Comparison of ENCODE assay signal across 20 cellular contexts in the genomic region with DNA sequence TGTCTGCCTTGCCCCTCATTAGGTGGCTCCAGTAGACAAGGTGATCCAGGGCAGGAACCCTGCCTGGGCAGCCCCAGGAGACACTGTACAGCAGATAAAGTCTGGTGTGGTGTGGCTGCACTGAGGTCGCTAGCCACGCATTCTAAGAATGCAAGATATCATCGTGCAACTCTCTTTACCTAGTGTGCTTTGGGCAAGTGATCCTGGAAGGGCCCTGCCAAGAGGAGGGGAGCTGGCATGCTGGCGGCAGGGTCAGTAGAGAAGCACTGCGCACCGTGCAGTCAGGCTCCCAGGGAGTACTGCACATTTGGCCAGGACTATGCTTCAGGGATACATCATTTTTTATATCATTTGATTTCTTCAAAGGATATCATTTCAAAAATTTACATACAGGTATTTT.
"Had no signal": no experiment of that assay in that cellular context is flagged by ENCODE, and none has a peak within 500 bp of the region (broad histone marks: within the 10 kb centered on the region; RNA-seq: fewer than 3 reads in every experiment).

No MANE protein-coding gene starts in this region.

- H3K4me3 ChIP-seq: cardiac muscle cell, spleen, transverse colon had no signal

- H3K27ac ChIP-seq: cardiac muscle cell, neutrophil, transverse colon had no signal

- DNase-seq: activated B cell treated with CpG ODN at 0.5 μM for 24 hours; activated CD8-positive, alpha-beta memory T cell treated with anti-CD3 and anti-CD28 coated beads, Interleukin-2, amount 50 U/mL, for 4 hours; activated CD8-positive, alpha-beta T cell treated with anti-CD3 and anti-CD28 coated beads, Interleukin-2, amount 10 ng/mL, durations not matched to agents 7 days and 5 days; activated T-cell treated with anti-CD3 and anti-CD28 coated beads, Interleukin-2, amount 50 U/mL, for 72 hours; amniotic stem cell; dermis blood vessel endothelial cell; effector memory CD4-positive, alpha-beta T cell; immature natural killer cell; kidney glomerular epithelial cell; natural killer cell; spleen; stimulated activated CD4-positive, alpha-beta T cell treated with anti-CD3 and anti-CD28 coated beads, Interleukin-4, amount 100 ng/mL, for 4 hours; stimulated activated naive B cell treated with anti-CD40 and anti-IgM and Interleukin-4, amounts not matched to agents 10 μg/mL and 1 μg/mL and 100 μg/mL, for 72 hours; SW 1271; transverse colon had no signal

- ATAC-seq: activated CD8-positive, alpha-beta T cell treated with anti-CD3 and anti-CD28 coated beads, Interleukin-2, amount 10 ng/mL, durations not matched to agents 7 days and 5 days; natural killer cell had no signal

- FAIRE-seq: endothelial cell of umbilical vein had no signal

- H3K4me3 Mint-ChIP-seq: activated B cell treated with CpG ODN at 0.5 μM for 24 hours; activated CD8-positive, alpha-beta T cell treated with anti-CD3 and anti-CD28 coated beads, Interleukin-2, amount 10 ng/mL, durations not matched to agents 7 days and 5 days; activated naive CD8-positive, alpha-beta T cell; immature natural killer cell; natural killer cell; stimulated activated naive B cell treated with anti-CD40 and anti-IgM and Interleukin-4, amounts not matched to agents 10 μg/mL and 1 μg/mL and 100 μg/mL, for 72 hours had no signal

- H3K9me3 ChIP-seq: neutrophil, spleen, transverse colon had no signal

- H3K36me3 ChIP-seq: cardiac muscle cell, neutrophil, spleen, transverse colon had no signal

- H3K4me1 Mint-ChIP-seq: activated B cell treated with CpG ODN at 0.5 μM for 24 hours, immature natural killer cell, natural killer cell had no signal

- H3K27ac Mint-ChIP-seq: activated B cell treated with CpG ODN at 0.5 μM for 24 hours; activated CD8-positive, alpha-beta T cell treated with anti-CD3 and anti-CD28 coated beads, Interleukin-2, amount 10 ng/mL, durations not matched to agents 7 days and 5 days; activated naive CD8-positive, alpha-beta T cell; activated T-cell treated with anti-CD3 and anti-CD28 coated beads, Interleukin-2, amount 50 U/mL, for 72 hours; immature natural killer cell; natural killer cell; stimulated activated naive B cell treated with anti-CD40 and anti-IgM and Interleukin-4, amounts not matched to agents 10 μg/mL and 1 μg/mL and 100 μg/mL, for 72 hours; T-helper 2 cell treated with Interferon-gamma antibody and Interleukin-4, amounts not matched to agents 5 μg/mL and 100 μg/mL, for 36 hours had no signal

- H3K36me3 Mint-ChIP-seq: activated naive CD8-positive, alpha-beta T cell; immature natural killer cell; natural killer cell had no signal

- H3K27me3 ChIP-seq: cardiac muscle cell, transverse colon had no signal

- H3K9me3 Mint-ChIP-seq: activated B cell treated with CpG ODN at 0.5 μM for 24 hours; activated T-cell treated with anti-CD3 and anti-CD28 coated beads, Interleukin-2, amount 50 U/mL, for 72 hours; immature natural killer cell; natural killer cell; stimulated activated naive B cell treated with anti-CD40 and anti-IgM and Interleukin-4, amounts not matched to agents 10 μg/mL and 1 μg/mL and 100 μg/mL, for 72 hours; T-helper 2 cell treated with Interferon-gamma antibody and Interleukin-4, amounts not matched to agents 5 μg/mL and 100 μg/mL, for 36 hours had no signal
